23 cellular contexts compared by ENCODE assay signal in the genomic region with DNA sequence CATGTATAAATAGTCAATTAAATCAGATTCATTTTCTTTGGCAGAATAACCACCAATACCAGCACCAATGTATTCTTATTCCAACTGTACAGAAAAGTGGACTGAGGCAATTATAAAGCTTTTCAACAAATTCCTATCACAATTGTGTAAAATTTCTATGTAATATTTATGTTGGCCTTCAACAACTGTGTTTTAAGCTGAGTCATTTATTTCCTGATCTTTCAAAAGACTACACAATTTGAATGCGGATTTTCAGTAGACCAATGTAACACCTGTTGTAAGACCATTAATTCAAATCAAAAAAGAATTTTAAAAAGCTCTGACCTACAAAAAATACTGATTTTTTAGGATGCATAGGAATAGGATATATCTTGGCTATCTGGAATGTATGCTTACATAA. TPM values are rescaled to one million over a fixed set of nuclear protein-coding genes. Genes with fewer than 3 reads are reported as not detected.
DNase-seq lines count a peak whose midpoint lies in the region; ATAC-seq, FAIRE-seq and TF ChIP-seq lines count a peak whose summit lies in the region.
"Had no signal": no experiment of that assay in that cellular context is flagged by ENCODE, and none has a peak within 500 bp of the region (broad histone marks: within the 10 kb centered on the region; RNA-seq: fewer than 3 reads in every experiment).

No MANE protein-coding gene starts in this region.

- POLR2A ChIA-PET in HepG2 (lab: Yijun Ruan, JAX) = no interaction called here
- POLR2A ChIA-PET in K562 (lab: Yijun Ruan, JAX) = no interaction called here

- H3K4me3 Mint-ChIP-seq in HFFc6 = no peak overlapping the region
- H3K4me3 Mint-ChIP-seq: CD4-positive, CD25-positive, alpha-beta regulatory T cell; GM23338; H9; IgD-negative memory B cell had no signal

- H4K20me1 ChIP-seq in HepG2 (ENCODE audit: insufficient read depth, low read length) (no peaks in the 10 kb centered on the region), K562 (replicated peaks; ENCODE audit: control insufficient read depth, insufficient read depth, low read length) (no peaks in the 10 kb centered on the region)
- H4K20me1 ChIP-seq: BLaER1 had no signal

- no peaks in the 10 kb centered on the region for H3K27me3 ChIP-seq in HepG2 (ENCODE audit: control insufficient read depth in 1 of 2, insufficient read depth in 2 of 2, low read length in 2 of 2)
- H3K27me3 ChIP-seq in right lobe of liver = no peaks in the 10 kb centered on the region
- H3K27me3 ChIP-seq in K562 (ENCODE audit: control insufficient read depth in 2 of 2, insufficient read depth in 2 of 2, low read length in 2 of 2) = no peaks in the 10 kb centered on the region
- H3K27me3 ChIP-seq: BLaER1, SJSA1 had no signal

- H3K36me3 ChIP-seq in HepG2 (replicated peaks in 1 of 2; ENCODE audit: control insufficient read depth in 1 of 2, insufficient read depth in 2 of 2, low read length in 2 of 2) (peaks cover 0 to 8% of the 10 kb centered on the region in 2 experiments; a peak in 2 of 5 replicates), right lobe of liver (peaks cover 0 to 12% (median under 1%) of the 10 kb centered on the region in 4 donors), K562 (ENCODE audit: control insufficient read depth, insufficient read depth, low read length) (no peaks in the 10 kb centered on the region)

- no TSS peak for BruUV-seq in HepG2 (replicated peaks; lab: Mats Ljungman, UMichigan)
- BruUV-seq in K562 (replicated peaks; lab: Mats Ljungman, UMichigan) = no TSS peak

- 100% methylated on average over 1 of the region's 1 CpG for WGBS in HepG2 (ENCODE audit: low lambda C conversion rate)
- WGBS in right lobe of liver (ENCODE audit: insufficient coverage, low coverage, low lambda C conversion rate, missing lambda C conversion rate) = 100% methylated on average over 1 of the region's 1 CpG
- WGBS in K562 (ENCODE audit: insufficient coverage, low coverage, missing lambda C conversion rate) = 0% methylated on average over 1 of the region's 1 CpG

- no peak for TF ChIP-seq POLR2A in HepG2 (IDR thresholded peaks at IDR 0.05; ENCODE audit: insufficient read depth in 1 of 2, low read depth in 2 of 2, low read length in 2 of 2)
- no peak for TF ChIP-seq POLR2A in right lobe of liver (IDR thresholded peaks at IDR 0.05)
- TF ChIP-seq POLR2A in K562 (conservative IDR thresholded peaks at IDR 0.05) = no peak

- no peak overlapping the region for H3K27ac Mint-ChIP-seq in HFFc6
- H3K27ac Mint-ChIP-seq: GM23338, H9 had no signal

- TF ChIP-seq CTCF in HepG2 (CRISPR knock-in tag; IDR thresholded peaks at IDR 0.05) (no peak), right lobe of liver (IDR thresholded peaks at IDR 0.05) (no peak), K562 (IDR thresholded peaks at IDR 0.05 in 2 of 3, conservative IDR thresholded peaks at IDR 0.05 in 1 of 3; ENCODE audit: insufficient read depth in 2 of 3, low read depth in 1 of 3, low read length in 3 of 3) (no peak), fibroblast of the aortic adventitia (IDR thresholded peaks at IDR 0.05; ENCODE audit: insufficient read depth, low read length) (no peak), HFFc6 (IDR thresholded peaks at IDR 0.05) (no peak)

- H3K4me1 ChIP-seq in HepG2 (ENCODE audit: insufficient read depth, low read length) (no peaks in the 10 kb centered on the region), right lobe of liver (no peaks in the 10 kb centered on the region), K562 (replicated peaks in 1 of 2; ENCODE audit: control insufficient read depth in 2 of 2, insufficient read depth in 2 of 2, low read length in 2 of 2) (no peaks in the 10 kb centered on the region)
- H3K4me1 ChIP-seq: BLaER1, SJSA1 had no signal

- H3K27me3 Mint-ChIP-seq in HFFc6 (ENCODE audit: insufficient read depth) = no peaks in the 10 kb centered on the region
- H3K27me3 Mint-ChIP-seq: CD4-positive, CD25-positive, alpha-beta regulatory T cell; IgD-negative memory B cell had no signal

- CTCF ChIA-PET in HepG2 (lab: Yijun Ruan, JAX; ENCODE audit: low intra/inter-chr PET ratio, low total read pairs) (no interaction called here), K562 (lab: Yijun Ruan, JAX; ENCODE audit: low intra/inter-chr PET ratio) (no interaction called here)

- in situ Hi-C loops in HepG2 (cut with HindIII; ENCODE audit: extremely low pct_ligation_motif_present, low pct_unique_long_range_greater_than_20kb) (no loop called here), K562 (cut with MboI) (no loop called here)

- no peaks in the 10 kb centered on the region for H3K79me2 ChIP-seq in HepG2 (ENCODE audit: insufficient read depth, low read length)
- H3K79me2 ChIP-seq in K562 (ENCODE audit: control insufficient read depth, insufficient read depth, low read length) = no peaks in the 10 kb centered on the region

- no peaks in the 10 kb centered on the region for H3K4me1 Mint-ChIP-seq in HFFc6 (ENCODE audit: low read depth)
- H3K4me1 Mint-ChIP-seq: GM23338, H9 had no signal

- FAIRE-seq in HepG2 (lab: Jason Lieb, UNC) (no peak), K562 (lab: Jason Lieb, UNC) (no peak)
- FAIRE-seq: G401.6 had no signal

- intact Hi-C loops in HepG2 (cut with micrococcal nuclease; ENCODE audit: unreplicated experiment) (no loop called here), right lobe of liver (cut with DNase I) (no loop called here), K562 (cut with micrococcal nuclease) (no loop called here)

- no peak overlapping the region for H3K4me2 ChIP-seq in HepG2 (ENCODE audit: low read depth, low read length)
- no peak overlapping the region for H3K4me2 ChIP-seq in K562 (ENCODE audit: insufficient read depth, low read length)
- H3K4me2 ChIP-seq: BLaER1, GM23338 had no signal

- no peaks in the 10 kb centered on the region for H3K9me1 ChIP-seq in K562 (ENCODE audit: control insufficient read depth, insufficient read depth, low read length)

- no peaks in the 10 kb centered on the region for H3K9me3 Mint-ChIP-seq in HFFc6
- H3K9me3 Mint-ChIP-seq: CD4-positive, CD25-positive, alpha-beta regulatory T cell; GM23338; H9; IgD-negative memory B cell had no signal

- no peak for DNase-seq in HepG2 (ENCODE audit: low spot score)
- DNase-seq in right lobe of liver = no peak
- no peak for DNase-seq in K562 (ENCODE audit: extremely low read depth in 1 of 4, low spot score in 3 of 4)
- DNase-seq in fibroblast of the aortic adventitia (ENCODE audit: low read depth) = peak; percentile 16
- DNase-seq in HFFc6 = no peak
- DNase-seq: 8988T; CD4-positive, CD25-positive, alpha-beta regulatory T cell; H9; NCI-H1092 treated with DMSO at 0.1 percent for 48 hours; NCI-H1436; NCI-H187; NCI-H2081 treated with DMSO at 0.1 percent for 48 hours; NCI-H2171 treated with DMSO at 0.1 percent for 48 hours; NCI-H524 treated with DMSO at 0.1 percent for 48 hours; NCI-H774 had no signal

- H2AFZ ChIP-seq in HepG2 (ENCODE audit: low read length) (no peak overlapping the region), K562 (ENCODE audit: low read depth, low read length) (no peak overlapping the region)
- H2AFZ ChIP-seq: GM23338 had no signal

- H3K9ac ChIP-seq in HepG2 (ENCODE audit: insufficient read depth, low read depth, low read length) = no peak overlapping the region
- H3K9ac ChIP-seq in K562 (ENCODE audit: insufficient read depth in 1 of 2, low read depth in 2 of 2, low read length in 2 of 2) = no peak overlapping the region
- H3K9ac ChIP-seq: BLaER1 had no signal

- TF ChIP-seq RAD21 in HepG2 (CRISPR knock-in tag; IDR thresholded peaks at IDR 0.05) = no peak
- no peak for TF ChIP-seq RAD21 in K562 (CRISPR knock-in tag; conservative IDR thresholded peaks at IDR 0.05 in 1 of 2, IDR thresholded peaks at IDR 0.05 in 1 of 2)

- H3K36me3 Mint-ChIP-seq in HFFc6 (ENCODE audit: low read depth) = peaks cover 19% of the 10 kb centered on the region

- H3K9me3 ChIP-seq in HepG2 (ENCODE audit: low read length) (no peaks in the 10 kb centered on the region), right lobe of liver (no peaks in the 10 kb centered on the region), K562 (replicated peaks; ENCODE audit: control insufficient read depth, insufficient read depth, low read depth, low read length) (no peaks in the 10 kb centered on the region)
- H3K9me3 ChIP-seq: BLaER1, SJSA1 had no signal

- ATAC-seq in HepG2 = no peak
- ATAC-seq in right lobe of liver = no peak
- ATAC-seq in K562 = no peak
- ATAC-seq in HG03571 (IDR thresholded peaks at IDR 0.05; ENCODE audit: unreplicated experiment) = no peak
- ATAC-seq in GM18519 (IDR thresholded peaks at IDR 0.05; ENCODE audit: low FRiP score, unreplicated experiment) = no peak
- ATAC-seq: GM23338, Right ventricle myocardium inferior had no signal

- H3K4me3 ChIP-seq in HepG2 (replicated peaks in 1 of 3; ENCODE audit: insufficient read depth in 1 of 3, low read depth in 2 of 3, low read length in 3 of 3) (no peak overlapping the region), right lobe of liver (no peak overlapping the region), K562 (no peak overlapping the region), fibroblast of the aortic adventitia (ENCODE audit: low read depth, low read length) (no peak overlapping the region)
- H3K4me3 ChIP-seq: BLaER1, GM23338, SJSA1 had no signal

- H3K27ac ChIP-seq in HepG2 (ENCODE audit: extremely low read length, insufficient read depth, low read length) (no peak overlapping the region), right lobe of liver (no peak overlapping the region), K562 (ENCODE audit: extremely low read depth, low read depth, low read length) (no peak overlapping the region)
- H3K27ac ChIP-seq: BLaER1, SJSA1 had no signal

- TF ChIP-seq EP300 in HepG2 (IDR thresholded peaks at IDR 0.05; ENCODE audit: low read depth in 2 of 2, low read length in 2 of 2) (no peak), HepG2 (CRISPR knock-in tag; IDR thresholded peaks at IDR 0.05; ENCODE audit: borderline replicate concordance) (no peak), K562 (IDR thresholded peaks at IDR 0.05; ENCODE audit: low read length) (no peak)

RNA-seq across cellular contexts. Expression of a gene that starts 25.5 kb away (rescaled TPM):
- 15.7 and 19.4 TPM in 2 replicates for total RNA-seq in HepG2 (2016; rRNA removed; fragmentation: Illumina TruSeq; extraction: Trizol)
- total RNA-seq in HepG2 (2016; cell fraction: cytosol; rRNA removed; fragmentation: Illumina TruSeq; extraction: Trizol; ENCODE audit: low read depth) = 1.8 and 1.9 TPM in 2 replicates
- 16.3 and 17.9 TPM in 2 replicates for total RNA-seq in HepG2 (2016; cell fraction: insoluble cytoplasmic fraction; rRNA removed; fragmentation: Illumina TruSeq; extraction: Trizol)
- 4.0 and 5.0 TPM in 2 replicates for total RNA-seq in HepG2 (2016; cell fraction: membrane; rRNA removed; fragmentation: Illumina TruSeq; extraction: Trizol)
- total RNA-seq in HepG2 (2016; cell fraction: nucleus; rRNA removed; fragmentation: Illumina TruSeq; extraction: Trizol) = 35.9 and 36.8 TPM in 2 replicates
- 3.0 and 3.5 TPM in 2 replicates for polyA plus RNA-seq in HepG2 (2011; rRNA removed)
- polyA plus RNA-seq in HepG2 (2011; cell fraction: cytosol; rRNA removed) = 1.5 and 2.0 TPM in 2 replicates
- polyA plus RNA-seq in HepG2 (2011; cell fraction: nucleus; rRNA removed) = 3.1 and 5.1 TPM in 2 replicates
- polyA plus RNA-seq in HepG2 (2012) = 4.3 and 4.9 TPM in 2 replicates
- 0.27 and 0.36 TPM in 2 replicates for polyA plus RNA-seq in HepG2 (2016; cell fraction: cytosol; fragmentation: Illumina TruSeq; extraction: Trizol; ENCODE audit: low read depth)
- 11.0 and 12.3 TPM in 2 replicates for polyA plus RNA-seq in HepG2 (2016; cell fraction: insoluble cytoplasmic fraction; fragmentation: Illumina TruSeq; extraction: Trizol; ENCODE audit: low read depth)
- polyA plus RNA-seq in HepG2 (2016; cell fraction: membrane; fragmentation: Illumina TruSeq; extraction: Trizol; ENCODE audit: low read depth) = 1.3 TPM in 2 replicates
- polyA plus RNA-seq in HepG2 (2016; cell fraction: nucleus; fragmentation: Illumina TruSeq; extraction: Trizol; ENCODE audit: insufficient read depth, low read depth) = 11.0 and 11.2 TPM in 2 replicates
- 3.1 and 5.4 TPM in 2 replicates for polyA minus RNA-seq in HepG2 (2011; rRNA and poly(A)+ RNA removed; ENCODE audit: low replicate concordance)
- polyA minus RNA-seq in HepG2 (2011; cell fraction: cytosol; rRNA and poly(A)+ RNA removed) = 4.3 and 6.0 TPM in 2 replicates
- polyA minus RNA-seq in HepG2 (2011; cell fraction: nucleus; rRNA and poly(A)+ RNA removed) = 52.0 and 57.3 TPM in 2 replicates
- 1 to 10 TPM; 3.3 to 6.6 (median 4.6) TPM for total RNA-seq in right lobe of liver
- total RNA-seq in K562 (2011; cell fraction: chromatin; rRNA removed; ENCODE audit: low replicate concordance) = 0.56 and 1.6 TPM in 2 replicates
- total RNA-seq in K562 (2011; cell fraction: nucleolus; rRNA removed) = 0.33 and 0.53 TPM in 2 replicates
- 1.2 and 1.6 TPM in 2 replicates for total RNA-seq in K562 (2011; cell fraction: nucleoplasm; rRNA removed)
- 0.65 and 0.68 TPM in 2 replicates for total RNA-seq in K562 (2014; rRNA removed)
- 0.69 and 0.93 TPM in 2 replicates for total RNA-seq in K562 (2014; rRNA removed; fragmentation: Illumina TruSeq; extraction: Trizol)
- total RNA-seq in K562 (2015; rRNA removed; fragmentation: Illumina TruSeq; extraction: Trizol) = 0.72 and 1.1 TPM in 2 replicates
- total RNA-seq in K562 (2021) = 0.55 and 0.67 TPM in 2 replicates
- 0.49 and 2.0 TPM in 2 replicates for polyA plus RNA-seq in K562 (2011; rRNA removed)
- 0.24 and 0.34 TPM in 2 replicates for polyA plus RNA-seq in K562 (2011; cell fraction: cytosol; rRNA removed)
- polyA plus RNA-seq in K562 (2011; cell fraction: nucleus; rRNA removed) = 0.63 and 0.90 TPM in 2 replicates
- 0.44 and 0.48 TPM in 2 replicates for polyA plus RNA-seq in K562 (2012)
- 0.26 and 0.45 TPM in 2 replicates for polyA plus RNA-seq in K562 (2014; fragmentation: Illumina TruSeq; extraction: Trizol)
- polyA plus RNA-seq in K562 (2014; fragmentation: Nextera tagmentation; extraction: Ambion mirVana) = under 1 TPM; 0.38 to 0.39 TPM
- 0.28 and 0.45 TPM in 2 replicates for polyA plus RNA-seq in K562 (2014; rRNA removed)
- polyA minus RNA-seq in K562 (2011; rRNA and poly(A)+ RNA removed) = 1.4 and 4.7 TPM in 2 replicates
- polyA minus RNA-seq in K562 (2011; cell fraction: cytosol; rRNA and poly(A)+ RNA removed) = 0.27 and 0.48 TPM in 2 replicates
- polyA minus RNA-seq in K562 (2011; cell fraction: nucleus; rRNA and poly(A)+ RNA removed) = 2.0 and 3.0 TPM in 2 replicates
- 23.6 and 39.6 TPM in 2 replicates for total RNA-seq in fibroblast of the aortic adventitia (ENCODE audit: low replicate concordance)
- 10 to 100 TPM in 3 of 6 experiments, 1 to 10 TPM in 3; 8.1 to 11.5 (median 9.8) TPM for total RNA-seq in HFFc6 (2021; fragmentation: NEBNext Ultra II Directional; extraction: Animal tissue kit (Norgen Biotek cat#: 25700))

RNA-seq across cellular contexts. Expression of a gene that starts 25.8 kb away (rescaled TPM):
- total RNA-seq in HepG2 (2016; rRNA removed; fragmentation: Illumina TruSeq; extraction: Trizol) (1.6 and 1.7 TPM in 2 replicates), right lobe of liver (under 1 TPM in 2 of 6 experiments, not detected in 4; 0.24 to 0.31 TPM), K562 (2014; rRNA removed) (not detected in 2 replicates), K562 (2014; rRNA removed; fragmentation: Illumina TruSeq; extraction: Trizol) (not detected in 2 replicates), K562 (2015; rRNA removed; fragmentation: Illumina TruSeq; extraction: Trizol) (not detected in 2 replicates), K562 (2021) (not detected in 2 replicates), fibroblast of the aortic adventitia (ENCODE audit: low replicate concordance) (1.8 and 2.9 TPM in 2 replicates)
- 0.30 and 0.79 TPM in 2 replicates for total RNA-seq in HepG2 (2016; cell fraction: cytosol; rRNA removed; fragmentation: Illumina TruSeq; extraction: Trizol; ENCODE audit: low read depth)
- total RNA-seq in HepG2 (2016; cell fraction: insoluble cytoplasmic fraction; rRNA removed; fragmentation: Illumina TruSeq; extraction: Trizol) = 1.3 and 1.8 TPM in 2 replicates
- total RNA-seq in HepG2 (2016; cell fraction: membrane; rRNA removed; fragmentation: Illumina TruSeq; extraction: Trizol) = 0.48 and 0.71 TPM in 2 replicates
- 1.9 and 2.3 TPM in 2 replicates for total RNA-seq in HepG2 (2016; cell fraction: nucleus; rRNA removed; fragmentation: Illumina TruSeq; extraction: Trizol)
- polyA plus RNA-seq in HepG2 (2011; rRNA removed) (0.31 and 0.48 TPM in 2 replicates), K562 (2011; rRNA removed) (0.11 TPM in 1 of 2 replicates, not detected in the other), K562 (2014; fragmentation: Illumina TruSeq; extraction: Trizol) (not detected in 2 replicates), K562 (2014; fragmentation: Nextera tagmentation; extraction: Ambion mirVana) (under 1 TPM in 1 of 2 experiments, not detected in 1; 0.04 TPM), K562 (2014; rRNA removed) (not detected in 2 replicates)
- 0.10 TPM in 1 of 2 replicates, not detected in the other for polyA plus RNA-seq in HepG2 (2011; cell fraction: cytosol; rRNA removed)
- 0.21 and 0.31 TPM in 2 replicates for polyA plus RNA-seq in HepG2 (2011; cell fraction: nucleus; rRNA removed)
- 0.47 and 0.97 TPM in 2 replicates for polyA plus RNA-seq in HepG2 (2012)
- 0.40 and 0.48 TPM in 2 replicates for polyA plus RNA-seq in HepG2 (2016; cell fraction: cytosol; fragmentation: Illumina TruSeq; extraction: Trizol; ENCODE audit: low read depth)
- polyA plus RNA-seq in HepG2 (2016; cell fraction: insoluble cytoplasmic fraction; fragmentation: Illumina TruSeq; extraction: Trizol; ENCODE audit: low read depth) = 0.67 and 1.5 TPM in 2 replicates
- polyA plus RNA-seq in HepG2 (2016; cell fraction: membrane; fragmentation: Illumina TruSeq; extraction: Trizol; ENCODE audit: low read depth) = 0.34 and 0.40 TPM in 2 replicates
- 0.80 and 1.1 TPM in 2 replicates for polyA plus RNA-seq in HepG2 (2016; cell fraction: nucleus; fragmentation: Illumina TruSeq; extraction: Trizol; ENCODE audit: insufficient read depth, low read depth)
- 0.47 TPM in 1 of 2 replicates, not detected in the other for polyA minus RNA-seq in HepG2 (2011; rRNA and poly(A)+ RNA removed; ENCODE audit: low replicate concordance)
- not detected in 2 replicates for polyA minus RNA-seq in HepG2 (2011; cell fraction: cytosol; rRNA and poly(A)+ RNA removed)
- polyA minus RNA-seq in HepG2 (2011; cell fraction: nucleus; rRNA and poly(A)+ RNA removed) = 1.4 and 2.4 TPM in 2 replicates
- not detected in 2 replicates for total RNA-seq in K562 (2011; cell fraction: chromatin; rRNA removed; ENCODE audit: low replicate concordance)
- total RNA-seq in K562 (2011; cell fraction: nucleolus; rRNA removed) = not detected in 2 replicates
- not detected in 2 replicates for total RNA-seq in K562 (2011; cell fraction: nucleoplasm; rRNA removed)
- 0.07 TPM in 1 of 2 replicates, not detected in the other for polyA plus RNA-seq in K562 (2011; cell fraction: cytosol; rRNA removed)
- 0.18 TPM in 1 of 2 replicates, not detected in the other for polyA plus RNA-seq in K562 (2011; cell fraction: nucleus; rRNA removed)
- 0.08 TPM in 1 of 2 replicates, not detected in the other for polyA plus RNA-seq in K562 (2012)
- polyA minus RNA-seq in K562 (2011; rRNA and poly(A)+ RNA removed) = not detected in 2 replicates
- polyA minus RNA-seq in K562 (2011; cell fraction: cytosol; rRNA and poly(A)+ RNA removed) = not detected in 2 replicates
- polyA minus RNA-seq in K562 (2011; cell fraction: nucleus; rRNA and poly(A)+ RNA removed) = 0.33 TPM in 1 of 2 replicates, not detected in the other
- under 1 TPM in 5 of 6 experiments, not detected in 1; 0.18 to 0.71 (median 0.37) TPM for total RNA-seq in HFFc6 (2021; fragmentation: NEBNext Ultra II Directional; extraction: Animal tissue kit (Norgen Biotek cat#: 25700))
- total RNA-seq: CD4-positive, CD25-positive, alpha-beta regulatory T cell had no signal
- polyA plus RNA-seq: CD4-positive, CD25-positive, alpha-beta regulatory T cell; IgD-negative memory B cell had no signal
